Comparison of ENCODE assay signal across 6 cellular contexts in the genomic region with DNA sequence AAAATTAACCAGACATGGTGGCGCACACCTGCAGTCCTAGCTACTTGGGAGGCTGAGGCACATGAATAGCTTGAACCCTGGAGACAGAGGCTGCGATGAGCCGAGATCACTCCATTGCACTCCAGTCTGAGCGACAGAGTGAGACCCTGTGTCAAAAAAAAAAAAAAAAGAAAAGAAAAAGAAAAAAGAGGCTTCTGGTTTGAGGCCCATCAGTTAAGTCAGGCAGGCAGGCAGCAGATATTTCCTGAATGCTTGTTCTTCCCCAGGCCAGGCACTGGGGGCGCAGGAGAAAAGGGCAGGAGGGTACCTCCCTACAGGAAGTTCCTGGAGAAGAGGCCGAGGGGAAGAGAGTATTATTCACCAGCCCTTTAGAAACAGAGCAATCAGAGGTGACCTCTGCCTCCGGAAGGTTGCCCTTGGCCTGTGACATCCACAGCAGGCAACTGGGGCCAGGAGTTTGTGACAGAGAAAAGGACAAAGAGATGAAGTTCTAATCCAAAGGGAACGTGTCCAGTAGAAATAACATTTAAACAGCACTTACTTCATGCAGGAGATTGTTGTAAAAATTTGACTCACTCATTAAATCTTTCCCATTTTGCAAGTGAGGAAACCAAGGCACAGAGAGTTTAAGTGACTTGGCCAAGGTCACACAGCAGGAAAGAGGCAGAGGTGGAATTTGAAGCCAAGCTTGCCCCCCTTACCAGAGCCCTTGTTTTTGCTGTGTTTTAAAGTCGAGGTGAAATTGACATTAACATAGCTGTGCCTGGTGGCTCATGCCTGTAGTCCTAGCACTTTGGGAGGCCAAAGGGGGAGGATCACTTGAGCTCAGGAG. TPM values are rescaled to one million over a fixed set of nuclear protein-coding genes. Genes with fewer than 3 reads are reported as not detected.
DNase-seq lines count a peak whose midpoint lies in the region; ATAC-seq and TF ChIP-seq lines count a peak whose summit lies in the region.

No MANE protein-coding gene starts in this region.

- H2AFZ ChIP-seq in mesenchymal stem cell (ENCODE audit: low read depth, low read length), result no peak overlapping the region

- H3K4me1 Mint-ChIP-seq in stimulated activated naive CD8-positive, alpha-beta T cell treated with anti-CD3 and anti-CD28 coated beads, Interleukin-15, amount 100 ng/mL, for 72 hours, result peaks cover 16% of the 10 kb centered on the region
- peaks cover 5% of the 10 kb centered on the region for H3K4me1 Mint-ChIP-seq in WTC11

- H3K4me3 ChIP-seq in mesenchymal stem cell (ENCODE audit: insufficient read depth in 1 of 2, low read depth in 1 of 2, low read length in 2 of 2), result no peak overlapping the region

- CTCF ChIA-PET in WTC11 (lab: Charles Lee), result interaction anchor here (0.6 to 3.4 kb wide), 9 partner anchors 8 to 50 kb away, joined by 3 to 33 read pairs (median 5); a partner anchor contains a TSS

- peak; percentile 53 for DNase-seq in stimulated activated naive CD8-positive, alpha-beta T cell treated with anti-CD3 and anti-CD28 coated beads, Interleukin-15, Interleukin-2, amounts not matched to agents 100 U/mL and 50 U/mL, for 24 hours
- DNase-seq in stimulated activated naive CD8-positive, alpha-beta T cell treated with anti-CD3 and anti-CD28 coated beads, Interleukin-15, amount 100 ng/mL, for 72 hours, result no peak
- DNase-seq in WTC11 (ENCODE audit: low spot score), result peak; percentile 77
- peak; percentile 73 for DNase-seq in mesenchymal stem cell
- DNase-seq in NCI-H187 treated with DMSO at 0.1 percent for 48 hours (lab: John Stamatoyannopoulos, UW), result no peak

- ATAC-seq in stimulated activated naive CD8-positive, alpha-beta T cell treated with anti-CD3 and anti-CD28 coated beads, Interleukin-15, Interleukin-2, amounts not matched to agents 100 U/mL and 50 U/mL, for 24 hours, result peak; percentile 64
- no peak for ATAC-seq in stimulated activated naive CD8-positive, alpha-beta T cell treated with anti-CD3 and anti-CD28 coated beads, Interleukin-15, amount 100 ng/mL, for 72 hours
- ATAC-seq in WTC11 (peak; percentile 97), GM19351 (IDR thresholded peaks at IDR 0.05; ENCODE audit: unreplicated experiment) (no peak)

- H2BK15ac ChIP-seq in mesenchymal stem cell (ENCODE audit: low read depth, poor library complexity, severe bottlenecking), result no peak overlapping the region

- no peak overlapping the region for H3K27ac ChIP-seq in mesenchymal stem cell (ENCODE audit: low read length, poor library complexity, severe bottlenecking)

- no peak overlapping the region for H3K4me3 Mint-ChIP-seq in stimulated activated naive CD8-positive, alpha-beta T cell treated with anti-CD3 and anti-CD28 coated beads, Interleukin-15, amount 100 ng/mL, for 72 hours
- H3K4me3 Mint-ChIP-seq in WTC11, result no peak overlapping the region

- no peaks in the 10 kb centered on the region for H3K9me3 ChIP-seq in mesenchymal stem cell (ENCODE audit: control insufficient read depth, low read length)

- WGBS in mesenchymal stem cell, result 54% methylated on average over 8 of the region's 9 CpGs

- no peak overlapping the region for H3K9ac ChIP-seq in mesenchymal stem cell (ENCODE audit: low read length)

- no peaks in the 10 kb centered on the region for H3K9me3 Mint-ChIP-seq in stimulated activated naive CD8-positive, alpha-beta T cell treated with anti-CD3 and anti-CD28 coated beads, Interleukin-15, amount 100 ng/mL, for 72 hours
- H3K9me3 Mint-ChIP-seq in WTC11, result no peaks in the 10 kb centered on the region

- H2AK5ac ChIP-seq in mesenchymal stem cell (ENCODE audit: low read length, severe bottlenecking), result no peak overlapping the region

- no peak overlapping the region for H3K23ac ChIP-seq in mesenchymal stem cell (ENCODE audit: low read length in 2 of 2)

- H4K8ac ChIP-seq in mesenchymal stem cell (ENCODE audit: low read length), result peak overlapping the region; percentile 45

- POLR2A ChIA-PET in WTC11 (lab: Charles Lee), result interaction anchor here (1.2 kb wide), 1 partner anchor 89 kb away, joined by 3 read pairs; no protein-coding TSS in a partner anchor

- H3K4me1 ChIP-seq in mesenchymal stem cell (ENCODE audit: control insufficient read depth, insufficient read depth, low read depth, low read length), result no peaks in the 10 kb centered on the region

- no peak overlapping the region for H3K14ac ChIP-seq in mesenchymal stem cell (ENCODE audit: low read length in 2 of 2)

- H3K4ac ChIP-seq in mesenchymal stem cell (ENCODE audit: low read depth in 1 of 2, low read length in 2 of 2), result no peak overlapping the region

- H3K27me3 Mint-ChIP-seq in stimulated activated naive CD8-positive, alpha-beta T cell treated with anti-CD3 and anti-CD28 coated beads, Interleukin-15, amount 100 ng/mL, for 72 hours, result no peaks in the 10 kb centered on the region
- no peaks in the 10 kb centered on the region for H3K27me3 Mint-ChIP-seq in WTC11 (ENCODE audit: low read depth)

- H2BK5ac ChIP-seq in mesenchymal stem cell (ENCODE audit: low read depth, low read length, poor library complexity, severe bottlenecking), result no peak overlapping the region

- H2BK120ac ChIP-seq in mesenchymal stem cell (ENCODE audit: low read depth, low read length), result no peak overlapping the region

- no peak overlapping the region for H2BK12ac ChIP-seq in mesenchymal stem cell (ENCODE audit: low read length in 2 of 2)

- no peaks in the 10 kb centered on the region for H3K36me3 ChIP-seq in mesenchymal stem cell (ENCODE audit: control insufficient read depth in 1 of 2, insufficient read depth in 2 of 2, low read depth in 1 of 2, low read length in 2 of 2)

- H3K27me3 ChIP-seq in mesenchymal stem cell (ENCODE audit: control insufficient read depth in 1 of 2, insufficient read depth in 1 of 2, low read length in 2 of 2), result peaks cover 8 to 18% of the 10 kb centered on the region in 2 experiments

- H3K27ac Mint-ChIP-seq in stimulated activated naive CD8-positive, alpha-beta T cell treated with anti-CD3 and anti-CD28 coated beads, Interleukin-15, amount 100 ng/mL, for 72 hours, result peak overlapping the region in 1 of 2 donors; percentile 74
- peak overlapping the region; percentile 99 for H3K27ac Mint-ChIP-seq in WTC11

- H3K4me2 ChIP-seq in mesenchymal stem cell (ENCODE audit: low read length, poor library complexity, severe bottlenecking), result no peak overlapping the region

- no peak for TF ChIP-seq CTCF in WTC11 (IDR thresholded peaks at IDR 0.05)

- no peaks in the 10 kb centered on the region for H3K79me1 ChIP-seq in mesenchymal stem cell (replicated peaks; ENCODE audit: low read length, poor library complexity, severe bottlenecking)

- H3K36me3 Mint-ChIP-seq in WTC11, result no peaks in the 10 kb centered on the region

- no peak overlapping the region for H3K18ac ChIP-seq in mesenchymal stem cell (ENCODE audit: low read depth in 1 of 2, low read length in 2 of 2)

- H4K91ac ChIP-seq in mesenchymal stem cell (ENCODE audit: low read length), result no peak overlapping the region

TF ChIP-seq in WTC11, 78 proteins besides CTCF, POLR2A, EP300 and RAD21:
- no peak for TF ChIP-seq FOXP1 (CRISPR knock-in tag; IDR thresholded peaks at IDR 0.05; ENCODE audit: borderline replicate concordance)
- TF ChIP-seq ESRRA (CRISPR knock-in tag; IDR thresholded peaks at IDR 0.05; ENCODE audit: borderline replicate concordance), result 0 out of 2 replicates have a peak, but pooled peaks have one; percentile 44
TF ChIP-seq in WTC11: peak in this region for 1.

RNA-seq across cellular contexts. Expression of a gene that starts 4.3 kb away (rescaled TPM):
- not detected in 3 replicates for total RNA-seq in WTC11 (2021)
- polyA plus RNA-seq in mesenchymal stem cell (2013, experiment 1 of 2), result not detected
- polyA plus RNA-seq in mesenchymal stem cell (2013, experiment 2 of 2), result not detected

RNA-seq across cellular contexts. Expression of a gene that starts 7.9 kb away (rescaled TPM):
- total RNA-seq in WTC11 (2021), result 11.8 to 12.2 TPM (median 12.0 TPM) in 3 replicates
- 7.5 TPM for polyA plus RNA-seq in mesenchymal stem cell (2013, experiment 1 of 2)
- 7.9 TPM for polyA plus RNA-seq in mesenchymal stem cell (2013, experiment 2 of 2)

RNA-seq across cellular contexts. Expression of a gene that starts 17.5 kb away (rescaled TPM):
- 20.4 to 23.2 TPM (median 21.4 TPM) in 3 replicates for total RNA-seq in WTC11 (2021)
- polyA plus RNA-seq in mesenchymal stem cell (2013, experiment 1 of 2), result 6.8 TPM
- 6.4 TPM for polyA plus RNA-seq in mesenchymal stem cell (2013, experiment 2 of 2)

RNA-seq across cellular contexts. Expression of a gene that starts 38.3 kb away (rescaled TPM):
- total RNA-seq in WTC11 (2021), result 25.9 to 31.1 TPM (median 28.6 TPM) in 3 replicates
- 0.43 TPM for polyA plus RNA-seq in mesenchymal stem cell (2013, experiment 1 of 2)
- polyA plus RNA-seq in mesenchymal stem cell (2013, experiment 2 of 2), result 0.51 TPM

RNA-seq across cellular contexts. Expression of a gene that starts 49.0 kb away (rescaled TPM):
- 2.4 to 3.4 TPM (median 3.2 TPM) in 3 replicates for total RNA-seq in WTC11 (2021)
- polyA plus RNA-seq in mesenchymal stem cell (2013, experiment 1 of 2), result 0.68 TPM
- polyA plus RNA-seq in mesenchymal stem cell (2013, experiment 2 of 2), result 0.47 TPM

Comparison
In these comparisons a context has a peak if more than half of its experiments do, and no peak if none do; other contexts are left out.
1. ATAC-seq: peak in stimulated activated naive CD8-positive, alpha-beta T cell treated with anti-CD3 and anti-CD28 coated beads, Interleukin-15, Interleukin-2, amounts not matched to agents 100 U/mL and 50 U/mL, for 24 hours (single experiment) and WTC11 (single experiment); none in stimulated activated naive CD8-positive, alpha-beta T cell treated with anti-CD3 and anti-CD28 coated beads, Interleukin-15, amount 100 ng/mL, for 72 hours (single experiment) and GM19351 (single experiment).
2. DNase-seq: peak in stimulated activated naive CD8-positive, alpha-beta T cell treated with anti-CD3 and anti-CD28 coated beads, Interleukin-15, Interleukin-2, amounts not matched to agents 100 U/mL and 50 U/mL, for 24 hours (single experiment), WTC11 (single experiment) and mesenchymal stem cell (single experiment); none in stimulated activated naive CD8-positive, alpha-beta T cell treated with anti-CD3 and anti-CD28 coated beads, Interleukin-15, amount 100 ng/mL, for 72 hours (0 of 2) and NCI-H187 treated with DMSO at 0.1 percent for 48 hours (single experiment).